In the genomic region with DNA sequence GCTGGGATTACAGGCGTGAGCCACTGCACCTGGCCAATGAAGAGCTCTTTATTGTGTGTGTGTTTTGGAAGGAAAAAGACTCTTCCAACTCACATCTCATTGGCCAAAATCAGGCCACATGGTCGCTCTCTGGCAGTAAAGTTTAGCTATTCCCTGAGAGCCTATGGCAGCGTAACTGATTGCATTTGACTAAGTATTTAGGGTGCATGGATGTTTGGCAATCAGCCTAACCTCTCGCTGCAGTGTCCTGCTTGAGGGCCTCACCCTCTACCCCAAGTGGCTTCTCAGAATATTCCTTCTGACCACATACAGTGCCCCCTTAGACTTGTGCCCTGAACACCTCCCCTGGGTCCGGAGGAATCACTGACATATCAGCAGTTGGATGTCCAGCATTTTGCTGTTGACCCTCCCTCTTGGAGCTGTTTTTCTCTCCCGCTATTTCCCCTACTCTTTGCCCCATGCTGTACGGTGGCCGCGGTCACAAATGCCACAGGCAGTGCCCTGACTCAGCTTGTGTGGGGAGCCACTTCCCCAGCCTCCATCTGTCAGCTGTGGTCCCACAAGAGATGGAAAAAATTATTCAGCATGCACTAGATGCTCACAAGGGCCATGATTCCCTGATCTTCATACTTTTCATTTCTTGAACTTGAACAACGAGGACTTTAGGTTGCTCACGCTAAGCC, we compare ENCODE assay signal across 11 cellular contexts. TPM values are rescaled to one million over a fixed set of nuclear protein-coding genes. Genes with fewer than 3 reads are reported as not detected.
DNase-seq lines count a peak whose midpoint lies in the region; ATAC-seq and TF ChIP-seq lines count a peak whose summit lies in the region.
"Had no signal": no experiment of that assay in that cellular context is flagged by ENCODE, and none has a peak within 500 bp of the region (broad histone marks: within the 10 kb centered on the region; RNA-seq: fewer than 3 reads in every experiment).

No MANE protein-coding gene starts in this region.

- peaks cover 20% of the 10 kb centered on the region for H3K4me1 Mint-ChIP-seq in glutamatergic neuron (ENCODE audit: low read depth, unreplicated experiment)

- H3K4me3 Mint-ChIP-seq in glutamatergic neuron (ENCODE audit: unreplicated experiment), result no peak overlapping the region

- TF ChIP-seq CTCF in glutamatergic neuron (IDR thresholded peaks at IDR 0.05; ENCODE audit: partially characterized antibody, unreplicated experiment) (no peak), foreskin keratinocyte (conservative IDR thresholded peaks at IDR 0.05) (no peak)

- peaks cover 15% of the 10 kb centered on the region for H3K27me3 Mint-ChIP-seq in glutamatergic neuron (ENCODE audit: unreplicated experiment)

- no peaks in the 10 kb centered on the region for H3K36me3 Mint-ChIP-seq in glutamatergic neuron (ENCODE audit: unreplicated experiment)

- no peaks in the 10 kb centered on the region for H3K4me1 ChIP-seq in foreskin keratinocyte

- H3K9me3 Mint-ChIP-seq in glutamatergic neuron (ENCODE audit: unreplicated experiment), result peaks cover 6% of the 10 kb centered on the region

- peak overlapping the region; percentile 60 for H3K27ac Mint-ChIP-seq in glutamatergic neuron (ENCODE audit: unreplicated experiment)

- DNase-seq in M059J (ENCODE audit: low read depth), result peak; percentile 61
- DNase-seq in activated CD4-positive, alpha-beta T cell treated with anti-CD3 and anti-CD28 coated beads for 4 hours, result peak; percentile 15 to 27
- DNase-seq in glutamatergic neuron, result no peak
- DNase-seq in stimulated activated CD8-positive, alpha-beta memory T cell treated with anti-CD3 and anti-CD28 coated beads, Interleukin-4, amount 100 ng/mL, for 24 hours (ENCODE audit: low read depth), result peak; percentile 24
- no peak for DNase-seq in foreskin keratinocyte
- no peak for DNase-seq in NAMALWA (ENCODE audit: low spot score)
- DNase-seq: body of pancreas, left ventricle myocardium inferior, NCI-H510A, retina had no signal

- ATAC-seq in foreskin keratinocyte, result no peak
- no peak for ATAC-seq in HG02938 (IDR thresholded peaks at IDR 0.05; ENCODE audit: unreplicated experiment)
- ATAC-seq: body of pancreas had no signal

- H3K27me3 ChIP-seq in foreskin keratinocyte, result no peaks in the 10 kb centered on the region
- H3K27me3 ChIP-seq: body of pancreas had no signal

- no peak overlapping the region for H3K27ac ChIP-seq in foreskin keratinocyte
- H3K27ac ChIP-seq: body of pancreas, left ventricle myocardium inferior had no signal

RNA-seq across cellular contexts. Expression of gene PHETA1, which starts 9.5 kb away (rescaled TPM):
- 2.3 and 3.9 TPM in 2 replicates for total RNA-seq in M059J (2014; rRNA removed; shearing (Covaris generic))
- total RNA-seq in glutamatergic neuron (ENCODE audit: unreplicated experiment) (33.2 TPM), foreskin keratinocyte (5.1 and 5.4 TPM in 2 replicates)
- polyA plus RNA-seq in foreskin keratinocyte, result 5.5 and 6.1 TPM in 2 replicates

RNA-seq across cellular contexts. Expression of gene SH2B3, which starts 46.4 kb away (rescaled TPM):
- 31.5 and 48.6 TPM in 2 replicates for total RNA-seq in M059J (2014; rRNA removed; shearing (Covaris generic))
- total RNA-seq in glutamatergic neuron (ENCODE audit: unreplicated experiment) (18.1 TPM), foreskin keratinocyte (12.2 and 15.1 TPM in 2 replicates)
- polyA plus RNA-seq in foreskin keratinocyte, result 5.9 and 7.7 TPM in 2 replicates

Comparison
In these comparisons a context has a peak if more than half of its experiments do, and no peak if none do; other contexts are left out.
1. DNase-seq: peak in M059J (single experiment), activated CD4-positive, alpha-beta T cell treated with anti-CD3 and anti-CD28 coated beads for 4 hours (2 of 2) and stimulated activated CD8-positive, alpha-beta memory T cell treated with anti-CD3 and anti-CD28 coated beads, Interleukin-4, amount 100 ng/mL, for 24 hours (single experiment); none in glutamatergic neuron (single experiment), foreskin keratinocyte (0 of 2) and NAMALWA (single experiment).